Comparison of ENCODE assay signal across 8 cellular contexts in the genomic region with DNA sequence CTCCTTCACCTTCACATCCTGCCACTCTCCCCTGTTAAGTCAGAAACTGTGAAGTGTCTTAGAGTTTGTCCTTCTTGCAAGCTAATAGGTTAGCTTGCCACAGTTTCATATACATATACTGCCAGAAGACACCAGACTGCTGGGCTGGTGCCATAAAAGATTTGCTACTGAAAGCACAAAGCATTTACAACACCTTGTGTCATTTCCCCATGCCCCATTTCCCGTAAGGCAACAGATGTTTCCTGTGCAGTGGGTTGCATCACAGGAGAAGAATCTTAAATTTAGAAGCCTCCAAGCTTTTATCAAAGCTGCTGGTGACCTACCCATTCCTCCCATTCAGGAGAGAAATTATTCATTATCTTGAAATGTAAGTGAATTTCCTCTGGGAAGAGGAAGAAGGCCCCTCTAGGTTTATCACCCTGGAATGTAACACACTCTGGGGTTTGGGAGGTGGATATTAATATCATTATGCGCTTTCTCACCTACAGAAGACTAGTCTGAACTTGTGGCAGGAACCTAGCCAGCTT. TPM values are rescaled to one million over a fixed set of nuclear protein-coding genes. Genes with fewer than 3 reads are reported as not detected.
A peak's percentile ranks its signal among the peaks of the same experiment; 100 is the strongest.
DNase-seq lines count a peak whose midpoint lies in the region; ATAC-seq and TF ChIP-seq lines count a peak whose summit lies in the region.

No MANE protein-coding gene starts in this region.

- DNase-seq in activated naive CD4-positive, alpha-beta T cell treated with anti-CD3 and anti-CD28 coated beads, Interleukin-2, amount 50 U/mL, for 16 hours, result no peak
- DNase-seq in activated B cell treated with CpG ODN at 0.5 μM for 24 hours, result no peak
- DNase-seq in left ventricle myocardium superior, result no peak
- DNase-seq in testis, result peak; percentile 42
- no peak for DNase-seq in glutamatergic neuron
- DNase-seq in NCI-H1930 (lab: John Stamatoyannopoulos, UW), result no peak

- CTCF ChIA-PET in activated B cell treated with CpG ODN at 0.5 μM for 24 hours (lab: Charles Lee), result no interaction called here

- POLR2A ChIA-PET in activated B cell treated with CpG ODN at 0.5 μM for 24 hours (lab: Charles Lee), result interaction anchor here (0.7 kb wide), 2 partner anchors 37 to 90 kb away, joined by 4 read pairs; no protein-coding TSS in a partner anchor

- no peak overlapping the region for H3K4me3 ChIP-seq in testis

- H3K36me3 Mint-ChIP-seq in activated naive CD4-positive, alpha-beta T cell treated with anti-CD3 and anti-CD28 coated beads, Interleukin-2, amount 50 U/mL, for 24 hours, result peaks cover 29% of the 10 kb centered on the region
- H3K36me3 Mint-ChIP-seq in activated B cell treated with CpG ODN at 0.5 μM for 24 hours (ENCODE audit: low read depth) (peaks cover 21% of the 10 kb centered on the region), glutamatergic neuron (ENCODE audit: unreplicated experiment) (peaks cover 19% of the 10 kb centered on the region)

- no peaks in the 10 kb centered on the region for H3K9me3 ChIP-seq in testis

- H3K27me3 ChIP-seq in testis, result no peaks in the 10 kb centered on the region

- peaks cover 20% of the 10 kb centered on the region for H3K4me1 Mint-ChIP-seq in activated naive CD4-positive, alpha-beta T cell treated with anti-CD3 and anti-CD28 coated beads, Interleukin-2, amount 50 U/mL, for 24 hours
- H3K4me1 Mint-ChIP-seq in activated B cell treated with CpG ODN at 0.5 μM for 24 hours (peaks cover 19% of the 10 kb centered on the region), glutamatergic neuron (ENCODE audit: low read depth, unreplicated experiment) (peaks cover 1% of the 10 kb centered on the region)

- H3K27ac Mint-ChIP-seq in activated naive CD4-positive, alpha-beta T cell treated with anti-CD3 and anti-CD28 coated beads, Interleukin-2, amount 50 U/mL, for 24 hours, result peak overlapping the region; percentile 8
- H3K27ac Mint-ChIP-seq in activated B cell treated with CpG ODN at 0.5 μM for 24 hours (peak overlapping the region; percentile 54), glutamatergic neuron (ENCODE audit: unreplicated experiment) (no peak overlapping the region)

- no peaks in the 10 kb centered on the region for H3K27me3 Mint-ChIP-seq in activated naive CD4-positive, alpha-beta T cell treated with anti-CD3 and anti-CD28 coated beads, Interleukin-2, amount 50 U/mL, for 24 hours
- H3K27me3 Mint-ChIP-seq in activated B cell treated with CpG ODN at 0.5 μM for 24 hours (no peaks in the 10 kb centered on the region), glutamatergic neuron (ENCODE audit: unreplicated experiment) (no peaks in the 10 kb centered on the region)

- H3K4me1 ChIP-seq in testis, result no peaks in the 10 kb centered on the region

- TF ChIP-seq POLR2A in testis (IDR thresholded peaks at IDR 0.05), result no peak

- intact Hi-C loops in activated B cell treated with CpG ODN at 0.5 μM for 24 hours (cut with micrococcal nuclease), result no loop called here
- intact Hi-C loops in left ventricle myocardium superior (cut with micrococcal nuclease), result no loop called here
- intact Hi-C loops in testis (cut with DNase I; ENCODE audit: low total_unique reads), result no loop called here

- no peaks in the 10 kb centered on the region for H3K36me3 ChIP-seq in testis (ENCODE audit: low read depth, missing control alignments)

- ATAC-seq in HG03342 (IDR thresholded peaks at IDR 0.05; ENCODE audit: unreplicated experiment) (peak; percentile 83), activated B cell treated with CpG ODN at 0.5 μM for 24 hours (ENCODE audit: low read depth) (peak; percentile 47), left ventricle myocardium superior (peak; percentile 80)

- no peak overlapping the region for H3K27ac ChIP-seq in testis

- H3K4me3 Mint-ChIP-seq in activated naive CD4-positive, alpha-beta T cell treated with anti-CD3 and anti-CD28 coated beads, Interleukin-2, amount 50 U/mL, for 24 hours, result no peak overlapping the region
- H3K4me3 Mint-ChIP-seq in activated B cell treated with CpG ODN at 0.5 μM for 24 hours (no peak overlapping the region), glutamatergic neuron (ENCODE audit: unreplicated experiment) (no peak overlapping the region)

- TF ChIP-seq CTCF in activated B cell treated with CpG ODN at 0.5 μM for 24 hours (IDR thresholded peaks at IDR 0.05) (no peak), testis (IDR thresholded peaks at IDR 0.05) (no peak), glutamatergic neuron (IDR thresholded peaks at IDR 0.05; ENCODE audit: partially characterized antibody, unreplicated experiment) (no peak)

- H3K9me3 Mint-ChIP-seq in activated naive CD4-positive, alpha-beta T cell treated with anti-CD3 and anti-CD28 coated beads, Interleukin-2, amount 50 U/mL, for 24 hours, result no peaks in the 10 kb centered on the region
- H3K9me3 Mint-ChIP-seq in activated B cell treated with CpG ODN at 0.5 μM for 24 hours (peaks cover 11% of the 10 kb centered on the region), glutamatergic neuron (ENCODE audit: unreplicated experiment) (peaks cover 8% of the 10 kb centered on the region)

- WGBS in testis, 2 donors, result 74 to 84% methylated on average over 2 of the region's 2 CpGs

RNA-seq across cellular contexts. Expression of gene RAB33B, which starts 34.5 kb away (rescaled TPM):
- total RNA-seq in activated B cell treated with CpG ODN at 0.5 μM for 24 hours (6.8 and 7.2 TPM in 2 replicates), left ventricle myocardium superior (6.3 TPM), testis (10 to 100 TPM; 10.9 to 12.1 TPM), glutamatergic neuron (ENCODE audit: unreplicated experiment) (5.0 TPM)
- 8.8 TPM for polyA plus RNA-seq in testis (ENCODE audit: insufficient read depth, low read depth, low replicate concordance)
